ENCODE assay signal across 22 cellular contexts in the genomic region with DNA sequence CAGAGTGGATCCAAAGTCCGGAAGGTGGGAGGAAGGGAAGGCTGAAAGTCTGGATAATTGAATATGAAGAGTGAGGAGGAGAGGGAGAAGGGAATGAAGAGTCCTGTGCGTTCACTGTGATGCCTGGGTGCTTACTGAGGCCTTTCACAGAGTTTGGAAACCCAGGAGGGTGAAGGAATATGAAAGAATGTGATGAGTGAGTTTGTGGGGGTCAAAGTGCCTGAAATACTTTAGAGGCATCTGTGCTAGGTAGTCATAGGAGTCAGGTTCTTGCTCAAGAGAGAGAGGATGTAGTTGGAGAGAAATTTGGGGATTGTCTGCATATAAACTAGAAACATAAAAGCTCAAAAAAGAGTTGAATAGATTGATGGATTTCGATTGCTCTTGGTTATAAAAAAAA. TPM values are rescaled to one million over a fixed set of nuclear protein-coding genes. Genes with fewer than 3 reads are reported as not detected.
DNase-seq lines count a peak whose midpoint lies in the region; ATAC-seq and TF ChIP-seq lines count a peak whose summit lies in the region.
"Had no signal": no experiment of that assay in that cellular context is flagged by ENCODE, and none has a peak within 500 bp of the region (broad histone marks: within the 10 kb centered on the region; RNA-seq: fewer than 3 reads in every experiment).

No MANE protein-coding gene starts in this region.

- 89 to 90% methylated on average over 2 to 3 of the region's 3 CpGs for WGBS in endodermal cell (ENCODE audit: insufficient coverage in 1 of 2, insufficient read length in 1 of 2), 2 experiments

- intact Hi-C loops in MCF 10A (cut with micrococcal nuclease) (no loop called here), breast epithelium (cut with DNase I; ENCODE audit: low total_unique reads) (no loop called here), colonic mucosa (cut with DNase I) (no loop called here)

- H3K9me3 Mint-ChIP-seq in MCF 10A (ENCODE audit: unreplicated experiment) = no peaks in the 10 kb centered on the region
- no peaks in the 10 kb centered on the region for H3K9me3 Mint-ChIP-seq in HFFc6
- no peaks in the 10 kb centered on the region for H3K9me3 Mint-ChIP-seq in endodermal cell
- H3K9me3 Mint-ChIP-seq: CD4-positive, alpha-beta memory T cell had no signal

- H3K36me3 ChIP-seq in breast epithelium (no peaks in the 10 kb centered on the region), endodermal cell (ENCODE audit: control insufficient read depth, insufficient read depth, low read length) (peaks cover 44% of the 10 kb centered on the region), colonic mucosa (no peaks in the 10 kb centered on the region)

- TF ChIP-seq POLR2A in breast epithelium (IDR thresholded peaks at IDR 0.05) = no peak

- TF ChIP-seq CTCF in MCF 10A (IDR thresholded peaks at IDR 0.05; ENCODE audit: unreplicated experiment) (no peak), breast epithelium (IDR thresholded peaks at IDR 0.05) (no peak), HFFc6 (IDR thresholded peaks at IDR 0.05) (no peak), endodermal cell (conservative IDR thresholded peaks at IDR 0.05) (no peak), omental fat pad (IDR thresholded peaks at IDR 0.05) (no peak), colonic mucosa (IDR thresholded peaks at IDR 0.05) (no peak)

- H3K27ac Mint-ChIP-seq in MCF 10A (ENCODE audit: low read depth, unreplicated experiment) (peak overlapping the region; percentile 11), HFFc6 (peak overlapping the region; percentile 17; the same call in 1 of the 2 replicates), endodermal cell (peak overlapping the region; percentile 13)
- H3K27ac Mint-ChIP-seq: CD4-positive, alpha-beta memory T cell had no signal

- peaks cover 3% of the 10 kb centered on the region in 2 donors for H3K4me1 ChIP-seq in breast epithelium
- H3K4me1 ChIP-seq in endodermal cell (ENCODE audit: control insufficient read depth, insufficient read depth, low read length) = no peaks in the 10 kb centered on the region
- H3K4me1 ChIP-seq in colonic mucosa = no peaks in the 10 kb centered on the region
- H3K4me1 ChIP-seq: BLaER1 had no signal

- H3K27ac ChIP-seq in breast epithelium (no peak overlapping the region), endodermal cell (ENCODE audit: low read depth, low read length) (no peak overlapping the region), colonic mucosa (no peak overlapping the region)
- H3K27ac ChIP-seq: A549, BLaER1, GM23248 had no signal

- H3K9ac ChIP-seq in endodermal cell (ENCODE audit: extremely low read depth, low read length, poor library complexity, severe bottlenecking) (no peak overlapping the region), colonic mucosa (ENCODE audit: low read depth in 2 of 2, low read length in 2 of 2) (no peak overlapping the region)
- H3K9ac ChIP-seq: BLaER1, GM23248 had no signal

- H3K4me3 Mint-ChIP-seq in MCF 10A (ENCODE audit: unreplicated experiment) (no peak overlapping the region), HFFc6 (no peak overlapping the region), endodermal cell (no peak overlapping the region)
- H3K4me3 Mint-ChIP-seq: CD4-positive, alpha-beta memory T cell had no signal

- POLR2A ChIA-PET in MCF 10A (lab: Yijun Ruan, JAX) = interaction anchor here (0.7 kb wide), 1 partner anchor 13 kb away, joined by 3 read pairs; no protein-coding TSS in a partner anchor

- peaks cover 29% of the 10 kb centered on the region for H3K36me3 Mint-ChIP-seq in MCF 10A (ENCODE audit: insufficient read depth, unreplicated experiment)
- H3K36me3 Mint-ChIP-seq in HFFc6 (ENCODE audit: low read depth) = peaks cover 9% of the 10 kb centered on the region
- H3K36me3 Mint-ChIP-seq in endodermal cell (ENCODE audit: low read depth) = peaks cover 31% of the 10 kb centered on the region

- ATAC-seq in omental fat pad (ENCODE audit: low FRiP score) = peak; percentile 35
- ATAC-seq: A549, K562 had no signal

- H3K27me3 Mint-ChIP-seq in MCF 10A (ENCODE audit: insufficient read depth, unreplicated experiment) = no peaks in the 10 kb centered on the region
- H3K27me3 Mint-ChIP-seq in HFFc6 (ENCODE audit: insufficient read depth) = no peaks in the 10 kb centered on the region
- no peaks in the 10 kb centered on the region for H3K27me3 Mint-ChIP-seq in endodermal cell (ENCODE audit: insufficient read depth)
- H3K27me3 Mint-ChIP-seq: CD4-positive, alpha-beta memory T cell had no signal

- DNase-seq in MCF 10A (ENCODE audit: unreplicated experiment) = no peak
- DNase-seq in breast epithelium (ENCODE audit: low spot score in 2 of 2) = no peak
- DNase-seq in HFFc6 = no peak
- DNase-seq in endodermal cell = no peak
- DNase-seq in omental fat pad (ENCODE audit: low spot score) = no peak
- DNase-seq in anterior cingulate cortex (lab: John Stamatoyannopoulos, UW) = no peak
- DNase-seq in colonic mucosa = no peak
- no peak for DNase-seq in cortex of kidney (lab: John Stamatoyannopoulos, UW)
- DNase-seq: Calu3; CD4-positive, alpha-beta memory T cell; GF-D8; GM23248; NCI-H1105 treated with DMSO at 0.1 percent for 48 hours; NCI-H187; NCI-H2107; NCI-H510A treated with DMSO at 0.1 percent for 48 hours; NCI-H774; RPMI8226; SHP77 treated with DMSO at 0.1 percent for 48 hours had no signal

- BruUV-seq in MCF 10A (replicated peaks; lab: Mats Ljungman, UMichigan) = no TSS peak

- no peak overlapping the region for H3K4me3 ChIP-seq in breast epithelium
- H3K4me3 ChIP-seq in endodermal cell (ENCODE audit: low read length) = no peak overlapping the region
- no peak overlapping the region for H3K4me3 ChIP-seq in colonic mucosa
- H3K4me3 ChIP-seq: A549, BLaER1, GM23248, K562 had no signal

- peaks cover 5% of the 10 kb centered on the region for H3K4me1 Mint-ChIP-seq in MCF 10A (ENCODE audit: insufficient read depth, unreplicated experiment)
- peaks cover 33% of the 10 kb centered on the region for H3K4me1 Mint-ChIP-seq in HFFc6 (ENCODE audit: low read depth)
- peaks cover 17% of the 10 kb centered on the region for H3K4me1 Mint-ChIP-seq in endodermal cell

- CTCF ChIA-PET in MCF 10A (lab: Yijun Ruan, JAX) = interaction anchor here (0.7 to 1.1 kb wide), 2 partner anchors 12 to 142 kb away, joined by 4 to 9 read pairs; no protein-coding TSS in a partner anchor

- H3K9me3 ChIP-seq in breast epithelium = no peaks in the 10 kb centered on the region
- no peaks in the 10 kb centered on the region for H3K9me3 ChIP-seq in endodermal cell (ENCODE audit: control insufficient read depth, low read length)
- H3K9me3 ChIP-seq in colonic mucosa = no peaks in the 10 kb centered on the region
- H3K9me3 ChIP-seq: A549, BLaER1 had no signal

- H3K27me3 ChIP-seq in breast epithelium = no peaks in the 10 kb centered on the region
- H3K27me3 ChIP-seq in endodermal cell (ENCODE audit: control insufficient read depth, insufficient read depth, low read length, poor library complexity, severe bottlenecking) = no peaks in the 10 kb centered on the region
- no peaks in the 10 kb centered on the region for H3K27me3 ChIP-seq in colonic mucosa
- H3K27me3 ChIP-seq: BLaER1 had no signal

RNA-seq across cellular contexts. Expression of gene NKX2-4, which starts 20.7 kb away (rescaled TPM):
- total RNA-seq in MCF 10A (2022) = not detected in 2 replicates
- not detected for total RNA-seq in breast epithelium
- total RNA-seq in HFFc6 (2021; fragmentation: NEBNext Ultra II Directional; extraction: Animal tissue kit (Norgen Biotek cat#: 25700)) = not detected
- total RNA-seq in endodermal cell = not detected
- polyA plus RNA-seq in endodermal cell (2013, experiment 1 of 2) = not detected
- polyA plus RNA-seq in endodermal cell (2013, experiment 2 of 2) = not detected
- total RNA-seq in omental fat pad = not detected
- total RNA-seq in colonic mucosa = not detected
- total RNA-seq: Calu3; CD4-positive, alpha-beta memory T cell; GM23248; K562 had no signal
- polyA plus RNA-seq: A549; CD4-positive, alpha-beta memory T cell; GM23248; K562 had no signal
